ENCODE assay signal across 7 cellular contexts in the genomic region with DNA sequence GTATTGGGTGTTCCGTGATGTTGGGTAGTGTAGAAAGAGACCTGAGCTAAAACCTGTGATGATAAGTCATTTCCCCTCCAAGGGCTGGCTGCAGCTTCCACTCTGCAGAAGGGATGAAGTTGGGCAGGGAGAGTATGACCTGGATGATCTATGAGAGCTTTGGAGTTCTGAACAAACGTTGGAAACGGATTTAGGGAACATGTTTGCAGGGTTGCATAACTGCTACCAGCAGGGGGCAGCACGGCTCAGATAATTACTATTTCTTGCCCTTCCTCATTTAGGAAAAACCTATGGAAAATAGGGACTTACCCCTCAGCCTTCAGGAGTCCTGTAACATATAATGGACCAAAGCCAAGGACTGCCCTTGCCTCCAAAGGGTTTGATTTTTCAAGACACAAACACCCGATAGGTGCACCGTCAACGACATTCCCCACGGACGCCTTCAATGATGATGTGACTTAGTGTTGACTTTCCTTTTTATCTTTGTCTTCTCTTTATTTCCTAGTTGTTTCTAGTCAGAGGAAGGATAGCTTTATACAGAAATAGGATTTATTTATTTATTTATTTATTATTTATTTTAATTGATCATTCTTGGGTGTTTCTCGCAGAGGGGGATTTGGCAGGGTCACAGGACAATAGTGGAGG.
DNase-seq lines count a peak whose midpoint lies in the region; ATAC-seq and TF ChIP-seq lines count a peak whose summit lies in the region.

No MANE protein-coding gene starts in this region.

- H3K4me1 ChIP-seq in mucosa of descending colon (ENCODE audit: low read depth), result no peaks in the 10 kb centered on the region

- intact Hi-C loops in mucosa of descending colon (cut with DNase I, micrococcal nuclease), result loop anchor here (2.0 to 5.0 kb wide), 2 partner anchors 73 to 285 kb away; no protein-coding TSS in a partner anchor

- no peak overlapping the region for H3K4me3 ChIP-seq in epithelial cell of proximal tubule (ENCODE audit: low read depth, low read length)
- H3K4me3 ChIP-seq in mucosa of descending colon, result no peak overlapping the region

- DNase-seq in EL (peak; percentile 67), KBM-7 (peak; percentile 43), UCSD-AML1 (lab: John Stamatoyannopoulos, UW; ENCODE audit: unreplicated experiment) (peak; percentile 35), epithelial cell of proximal tubule (ENCODE audit: low read depth) (no peak), mucosa of descending colon (peak in 2 of 3 donors; percentile 63 to 89)

- H3K36me3 ChIP-seq in mucosa of descending colon (ENCODE audit: low read depth), result no peaks in the 10 kb centered on the region

- in situ Hi-C loops in KBM-7 (cut with MboI; ENCODE audit: low pct_unique_long_range_greater_than_20kb, low sequenced_read_pairs), result loop anchor here (25.0 kb wide), 1 partner anchor 285 kb away; no protein-coding TSS in a partner anchor

- no peaks in the 10 kb centered on the region for H3K9me3 ChIP-seq in mucosa of descending colon

- peak; percentile 43 for ATAC-seq in mucosa of descending colon
- no peak for ATAC-seq in HG03432 (IDR thresholded peaks at IDR 0.05; ENCODE audit: unreplicated experiment)
- ATAC-seq in HG03565 (IDR thresholded peaks at IDR 0.05; ENCODE audit: unreplicated experiment), result no peak

- TF ChIP-seq CTCF in epithelial cell of proximal tubule (conservative IDR thresholded peaks at IDR 0.05; ENCODE audit: low read depth, low read length), result peak; percentile 87
- TF ChIP-seq CTCF in mucosa of descending colon (IDR thresholded peaks at IDR 0.05), result peak; percentile 43
